Comparison of ENCODE assay signal across 16 cellular contexts in genomic region chr1:57860333-57860732, GRCh38.
"Had no signal": no experiment of that assay in that cellular context is flagged by ENCODE, and none has a peak within 500 bp of the region (broad histone marks: within the 10 kb centered on the region; RNA-seq: fewer than 3 reads in every experiment).

No MANE protein-coding gene starts in this region.

- H3K4me3 Mint-ChIP-seq: activated CD4-positive, alpha-beta memory T cell treated with anti-CD3 and anti-CD28 coated beads, Interleukin-2, amount 10 ng/mL, durations not matched to agents 7 days and 5 days; activated CD4-positive, alpha-beta T cell treated with anti-CD3 and anti-CD28 coated beads for 36 hours; activated naive CD8-positive, alpha-beta T cell treated with anti-CD3 and anti-CD28 coated beads, Interleukin-2, amount 10 ng/mL, durations not matched to agents 7 days and 5 days; stimulated activated effector memory CD8-positive, alpha-beta T cell treated with anti-CD3 and anti-CD28 coated beads, Interleukin-12 subunit alpha, Interleukin-12 subunit beta, amount 100 ng/mL, for 72 hours had no signal

- H3K27ac Mint-ChIP-seq: activated CD4-positive, alpha-beta memory T cell treated with anti-CD3 and anti-CD28 coated beads, Interleukin-2, amount 10 ng/mL, durations not matched to agents 7 days and 5 days; activated CD4-positive, alpha-beta T cell treated with anti-CD3 and anti-CD28 coated beads for 36 hours; activated naive CD8-positive, alpha-beta T cell treated with anti-CD3 and anti-CD28 coated beads, Interleukin-2, amount 10 ng/mL, durations not matched to agents 7 days and 5 days; stimulated activated effector memory CD8-positive, alpha-beta T cell treated with anti-CD3 and anti-CD28 coated beads, Interleukin-12 subunit alpha, Interleukin-12 subunit beta, amount 100 ng/mL, for 72 hours had no signal

- H3K36me3 Mint-ChIP-seq: activated naive CD8-positive, alpha-beta T cell treated with anti-CD3 and anti-CD28 coated beads, Interleukin-2, amount 10 ng/mL, durations not matched to agents 7 days and 5 days; stimulated activated effector memory CD8-positive, alpha-beta T cell treated with anti-CD3 and anti-CD28 coated beads, Interleukin-12 subunit alpha, Interleukin-12 subunit beta, amount 100 ng/mL, for 72 hours had no signal

- H3K36me3 ChIP-seq: breast epithelium, gastrocnemius medialis, right lobe of liver, transverse colon had no signal

- H3K4me1 Mint-ChIP-seq: activated CD4-positive, alpha-beta memory T cell treated with anti-CD3 and anti-CD28 coated beads, Interleukin-2, amount 10 ng/mL, durations not matched to agents 7 days and 5 days; activated CD4-positive, alpha-beta T cell treated with anti-CD3 and anti-CD28 coated beads for 36 hours; activated naive CD8-positive, alpha-beta T cell treated with anti-CD3 and anti-CD28 coated beads, Interleukin-2, amount 10 ng/mL, durations not matched to agents 7 days and 5 days; stimulated activated effector memory CD8-positive, alpha-beta T cell treated with anti-CD3 and anti-CD28 coated beads, Interleukin-12 subunit alpha, Interleukin-12 subunit beta, amount 100 ng/mL, for 72 hours had no signal

- ATAC-seq: activated CD4-positive, alpha-beta T cell treated with anti-CD3 and anti-CD28 coated beads for 36 hours; gastrocnemius medialis; left ventricle myocardium superior; psoas muscle; right lobe of liver; stimulated activated effector memory CD8-positive, alpha-beta T cell treated with anti-CD3 and anti-CD28 coated beads, Interleukin-12 subunit alpha, Interleukin-12 subunit beta, amount 100 ng/mL, for 72 hours had no signal

- FAIRE-seq: colon had no signal

- H3K27me3 ChIP-seq: breast epithelium, gastrocnemius medialis, right lobe of liver, transverse colon had no signal

- H3K9me3 ChIP-seq: breast epithelium, gastrocnemius medialis, psoas muscle, right lobe of liver, transverse colon had no signal

- H3K27ac ChIP-seq: breast epithelium, gastrocnemius medialis, psoas muscle, right lobe of liver, transverse colon, VCaP had no signal

- DNase-seq: activated CD4-positive, alpha-beta memory T cell treated with anti-CD3 and anti-CD28 coated beads, Interleukin-2, amount 10 ng/mL, durations not matched to agents 7 days and 5 days; activated CD4-positive, alpha-beta T cell treated with anti-CD3 and anti-CD28 coated beads for 36 hours; activated gamma-delta T cell; activated naive CD8-positive, alpha-beta T cell treated with anti-CD3 and anti-CD28 coated beads, Interleukin-2, amount 10 ng/mL, durations not matched to agents 7 days and 5 days; activated T-cell treated with anti-CD3 and anti-CD28 coated beads, Interleukin-2, amount 50 U/mL, for 48 hours; effector CD8-positive, alpha-beta T cell; gastrocnemius medialis; left ventricle myocardium superior; psoas muscle; right lobe of liver; T-helper 1 cell had no signal

- H3K4me3 ChIP-seq: breast epithelium, gastrocnemius medialis, psoas muscle, right lobe of liver, transverse colon had no signal

- H3K4me1 ChIP-seq: breast epithelium, gastrocnemius medialis, psoas muscle, right lobe of liver, transverse colon had no signal

- H3K9me3 Mint-ChIP-seq: activated CD4-positive, alpha-beta memory T cell treated with anti-CD3 and anti-CD28 coated beads, Interleukin-2, amount 10 ng/mL, durations not matched to agents 7 days and 5 days; activated naive CD8-positive, alpha-beta T cell treated with anti-CD3 and anti-CD28 coated beads, Interleukin-2, amount 10 ng/mL, durations not matched to agents 7 days and 5 days had no signal

- H3K27me3 Mint-ChIP-seq: activated CD4-positive, alpha-beta memory T cell treated with anti-CD3 and anti-CD28 coated beads, Interleukin-2, amount 10 ng/mL, durations not matched to agents 7 days and 5 days; activated CD4-positive, alpha-beta T cell treated with anti-CD3 and anti-CD28 coated beads for 36 hours had no signal
